25 cellular contexts compared by ENCODE assay signal in genomic region chr21:15508554-15508953, GRCh38.
"Had no signal": no experiment of that assay in that cellular context is flagged by ENCODE, and none has a peak within 500 bp of the region (broad histone marks: within the 10 kb centered on the region; RNA-seq: fewer than 3 reads in every experiment).

No MANE protein-coding gene starts in this region.

- H3K27me3 Mint-ChIP-seq: activated B cell treated with CpG ODN at 0.5 μM for 24 hours; activated CD4-positive, alpha-beta memory T cell treated with anti-CD3 and anti-CD28 coated beads for 36 hours; activated CD4-positive, alpha-beta T cell treated with anti-CD3 and anti-CD28 coated beads, Interleukin-2, amount 10 ng/mL, durations not matched to agents 24 days and 14 days; activated naive CD4-positive, alpha-beta T cell treated with anti-CD3 and anti-CD28 coated beads, Interleukin-2, amount 10 ng/mL, durations not matched to agents 7 days and 5 days; activated naive CD8-positive, alpha-beta T cell treated with anti-CD3 and anti-CD28 coated beads for 36 hours; activated T-helper 17 cell treated with anti-CD3 and anti-CD28 coated beads, Interleukin-2, amount 50 U/mL, for 72 hours; T-helper 17 cell had no signal

- H3K9me3 Mint-ChIP-seq: activated B cell treated with CpG ODN at 0.5 μM for 24 hours; activated CD4-positive, alpha-beta memory T cell treated with anti-CD3 and anti-CD28 coated beads for 36 hours; activated naive CD4-positive, alpha-beta T cell treated with anti-CD3 and anti-CD28 coated beads, Interleukin-2, amount 10 ng/mL, durations not matched to agents 7 days and 5 days; activated T-helper 17 cell treated with anti-CD3 and anti-CD28 coated beads, Interleukin-2, amount 50 U/mL, for 72 hours had no signal

- H3K27me3 ChIP-seq: brain microvascular endothelial cell, cardiac muscle cell had no signal

- H3K27ac Mint-ChIP-seq: activated B cell treated with CpG ODN at 0.5 μM for 24 hours; activated CD4-positive, alpha-beta memory T cell treated with anti-CD3 and anti-CD28 coated beads for 36 hours; activated CD4-positive, alpha-beta T cell treated with anti-CD3 and anti-CD28 coated beads, Interleukin-2, amount 10 ng/mL, durations not matched to agents 24 days and 14 days; activated naive CD4-positive, alpha-beta T cell treated with anti-CD3 and anti-CD28 coated beads, Interleukin-2, amount 10 ng/mL, durations not matched to agents 7 days and 5 days; activated naive CD8-positive, alpha-beta T cell treated with anti-CD3 and anti-CD28 coated beads for 36 hours; activated T-helper 17 cell treated with anti-CD3 and anti-CD28 coated beads, Interleukin-2, amount 50 U/mL, for 72 hours; T-helper 17 cell had no signal

- ATAC-seq: activated T-helper 17 cell treated with anti-CD3 and anti-CD28 coated beads, Interleukin-2, amount 50 U/mL, for 72 hours; T-helper 17 cell had no signal

- DNase-seq: activated B cell treated with CpG ODN at 0.5 μM for 24 hours; activated CD4-positive, alpha-beta memory T cell treated with anti-CD3 and anti-CD28 coated beads for 36 hours; activated CD4-positive, alpha-beta T cell treated with anti-CD3 and anti-CD28 coated beads for 1 hour; activated CD4-positive, alpha-beta T cell treated with anti-CD3 and anti-CD28 coated beads, Interleukin-2, amount 10 ng/mL, durations not matched to agents 24 days and 14 days; activated CD8-positive, alpha-beta memory T cell treated with anti-CD3 and anti-CD28 coated beads for 24 hours; activated gamma-delta T cell; activated naive CD4-positive, alpha-beta T cell treated with anti-CD3 and anti-CD28 coated beads, Interleukin-2, amount 10 ng/mL, durations not matched to agents 7 days and 5 days; activated naive CD8-positive, alpha-beta T cell treated with anti-CD3 and anti-CD28 coated beads for 36 hours; activated T-cell treated with anti-CD3 and anti-CD28 coated beads, Interleukin-2, amount 50 U/mL, for 48 hours; brain microvascular endothelial cell; cerebellar nuclear complex; Kasumi-1; NCI-H1048; NCI-H1417; NCI-H1694; NCI-H2029; NCI-H2107; NCI-H510A treated with DMSO at 0.1 percent for 48 hours; NCI-H69; NK-92 treated with Interleukin-12 subunit alpha and Interleukin-12 subunit beta, amount 100 ng/mL, for 24 hours; SHP77 treated with DMSO at 0.1 percent for 48 hours; T-helper 17 cell; T1000 had no signal

- H3K27ac ChIP-seq: brain microvascular endothelial cell, cardiac muscle cell had no signal

- H3K4me1 Mint-ChIP-seq: activated CD4-positive, alpha-beta T cell treated with anti-CD3 and anti-CD28 coated beads, Interleukin-2, amount 10 ng/mL, durations not matched to agents 24 days and 14 days; activated naive CD8-positive, alpha-beta T cell treated with anti-CD3 and anti-CD28 coated beads for 36 hours; activated T-helper 17 cell treated with anti-CD3 and anti-CD28 coated beads, Interleukin-2, amount 50 U/mL, for 72 hours had no signal

- H3K4me3 ChIP-seq: cardiac muscle cell had no signal

- H3K36me3 Mint-ChIP-seq: activated CD4-positive, alpha-beta memory T cell treated with anti-CD3 and anti-CD28 coated beads for 36 hours; activated naive CD4-positive, alpha-beta T cell treated with anti-CD3 and anti-CD28 coated beads, Interleukin-2, amount 10 ng/mL, durations not matched to agents 7 days and 5 days; activated naive CD8-positive, alpha-beta T cell treated with anti-CD3 and anti-CD28 coated beads for 36 hours had no signal

- H3K36me3 ChIP-seq: brain microvascular endothelial cell, cardiac muscle cell had no signal

- H3K4me3 Mint-ChIP-seq: activated B cell treated with CpG ODN at 0.5 μM for 24 hours; activated CD4-positive, alpha-beta memory T cell treated with anti-CD3 and anti-CD28 coated beads for 36 hours; activated CD4-positive, alpha-beta T cell treated with anti-CD3 and anti-CD28 coated beads, Interleukin-2, amount 10 ng/mL, durations not matched to agents 24 days and 14 days; activated naive CD4-positive, alpha-beta T cell treated with anti-CD3 and anti-CD28 coated beads, Interleukin-2, amount 10 ng/mL, durations not matched to agents 7 days and 5 days; activated naive CD8-positive, alpha-beta T cell treated with anti-CD3 and anti-CD28 coated beads for 36 hours; activated T-helper 17 cell treated with anti-CD3 and anti-CD28 coated beads, Interleukin-2, amount 50 U/mL, for 72 hours; T-helper 17 cell had no signal
